9 cellular contexts compared by ENCODE assay signal in genomic region chr13:34474469-34474868, GRCh38.
"Had no signal": no experiment of that assay in that cellular context is flagged by ENCODE, and none has a peak within 500 bp of the region (broad histone marks: within the 10 kb centered on the region; RNA-seq: fewer than 3 reads in every experiment).

No MANE protein-coding gene starts in this region.

- H3K27ac Mint-ChIP-seq: HFFc6, IgD-negative memory B cell had no signal

- H3K36me3 ChIP-seq: HAP-1 had no signal

- DNase-seq: GM23248, GOT3, H7, HFFc6 had no signal

- H3K9ac ChIP-seq: GM23248 had no signal

- H3K4me1 ChIP-seq: HAP-1 had no signal

- ATAC-seq: HCT116, HepG2 had no signal

- H3K9me3 ChIP-seq: HAP-1 had no signal

- H3K27ac ChIP-seq: GM23248, HL-60 had no signal

- H3K9me3 Mint-ChIP-seq: HFFc6 had no signal

- H3K4me1 Mint-ChIP-seq: IgD-negative memory B cell had no signal

- H3K4me3 Mint-ChIP-seq: HFFc6, IgD-negative memory B cell had no signal

- H3K4me3 ChIP-seq: GM23248, HAP-1 had no signal

- H2AFZ ChIP-seq: GM23248 had no signal

- H3K27me3 Mint-ChIP-seq: IgD-negative memory B cell had no signal

- H3K36me3 Mint-ChIP-seq: IgD-negative memory B cell had no signal
